22 cellular contexts compared by ENCODE assay signal in the genomic region with DNA sequence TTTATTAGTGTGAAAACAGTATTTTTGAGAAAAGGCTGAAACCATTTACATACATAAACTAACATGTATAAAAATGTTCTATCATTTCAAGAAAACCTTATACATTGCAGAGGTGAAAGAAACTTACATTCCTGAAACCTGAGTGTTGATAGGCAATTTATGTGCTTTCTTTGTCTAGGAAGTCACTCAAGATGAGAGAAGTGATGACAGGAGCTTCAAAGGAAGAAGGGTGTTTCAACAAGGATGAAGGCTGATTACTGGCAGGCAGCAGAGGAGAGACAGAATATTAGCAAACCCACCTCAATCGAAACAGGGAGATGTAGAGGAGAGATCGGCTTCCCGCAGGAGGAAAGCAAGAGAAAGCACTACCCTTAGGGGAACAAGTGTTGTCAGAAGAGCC.
"Had no signal": no experiment of that assay in that cellular context is flagged by ENCODE, and none has a peak within 500 bp of the region (broad histone marks: within the 10 kb centered on the region; RNA-seq: fewer than 3 reads in every experiment).

No MANE protein-coding gene starts in this region.

- ATAC-seq: effector memory CD8-positive, alpha-beta T cell; left colon; left ventricle myocardium superior; lower lobe of right lung; naive thymus-derived CD8-positive, alpha-beta T cell; sciatic nerve had no signal

- H3K9me3 Mint-ChIP-seq: effector memory CD8-positive, alpha-beta T cell; naive thymus-derived CD8-positive, alpha-beta T cell; neural progenitor cell had no signal

- FAIRE-seq: endometrium, islet of Langerhans had no signal

- H3K27me3 Mint-ChIP-seq: effector memory CD8-positive, alpha-beta T cell had no signal

- H3K4me1 Mint-ChIP-seq: naive thymus-derived CD8-positive, alpha-beta T cell had no signal

- DNase-seq: cortex of kidney; effector memory CD8-positive, alpha-beta T cell; erythroblast; esophagus squamous epithelium; foreskin melanocyte; head of caudate nucleus; left colon; left ventricle myocardium superior; lower lobe of right lung; naive thymus-derived CD8-positive, alpha-beta T cell; stimulated activated CD4-positive, alpha-beta T cell treated with anti-CD3 and anti-CD28 coated beads, Interleukin-12 subunit alpha, Interleukin-12 subunit beta, amount 100 ng/mL, for 4 hours; stimulated activated CD4-positive, alpha-beta T cell treated with anti-CD3 and anti-CD28 coated beads, Interleukin-1b, Interleukin-23, amount 100 ng/mL, for 48 hours; stimulated activated CD4-positive, alpha-beta T cell treated with anti-CD3 and anti-CD28 coated beads, Interleukin-4, amount 100 ng/mL, for 1 hour; stimulated activated CD8-positive, alpha-beta memory T cell treated with anti-CD3 and anti-CD28 coated beads, Interleukin-4, amount 100 ng/mL, for 48 hours; stimulated activated naive CD4-positive, alpha-beta T cell; stomach; thyroid gland; trophoblast cell had no signal

- H3K4me3 Mint-ChIP-seq: effector memory CD8-positive, alpha-beta T cell; naive thymus-derived CD8-positive, alpha-beta T cell; neural progenitor cell had no signal

- H3K36me3 Mint-ChIP-seq: naive thymus-derived CD8-positive, alpha-beta T cell had no signal

- H3K27ac Mint-ChIP-seq: effector memory CD8-positive, alpha-beta T cell; naive thymus-derived CD8-positive, alpha-beta T cell; neural progenitor cell had no signal
